In genomic region chr2:100254646-100255210, GRCh38 we compare ENCODE assay signal across 35 cellular contexts.
"Had no signal": no experiment of that assay in that cellular context is flagged by ENCODE, and none has a peak within 500 bp of the region (broad histone marks: within the 10 kb centered on the region; RNA-seq: fewer than 3 reads in every experiment).

No MANE protein-coding gene starts in this region.

- H3K4me3 ChIP-seq: ascending aorta, cardiac muscle cell, PC-9 had no signal

- H3K36me3 Mint-ChIP-seq: activated CD8-positive, alpha-beta memory T cell treated with anti-CD3 and anti-CD28 coated beads, Interleukin-2, amount 10 ng/mL, durations not matched to agents 7 days and 5 days; activated naive CD4-positive, alpha-beta T cell treated with anti-CD3 and anti-CD28 coated beads, Interleukin-2, amount 50 U/mL, for 24 hours; activated naive CD8-positive, alpha-beta T cell treated with anti-CD3 and anti-CD28 coated beads, Interleukin-2, amount 10 ng/mL, durations not matched to agents 7 days and 5 days; WTC11 had no signal

- H3K4me1 Mint-ChIP-seq: activated CD4-positive, alpha-beta memory T cell treated with anti-CD3 and anti-CD28 coated beads, Interleukin-2, amount 10 ng/mL, durations not matched to agents 7 days and 5 days; activated CD8-positive, alpha-beta memory T cell treated with anti-CD3 and anti-CD28 coated beads, Interleukin-2, amount 10 ng/mL, durations not matched to agents 7 days and 5 days; activated naive CD4-positive, alpha-beta T cell treated with anti-CD3 and anti-CD28 coated beads, Interleukin-2, amount 50 U/mL, for 24 hours; activated naive CD8-positive, alpha-beta T cell treated with anti-CD3 and anti-CD28 coated beads, Interleukin-2, amount 10 ng/mL, durations not matched to agents 7 days and 5 days; central memory CD8-positive, alpha-beta T cell; WTC11 had no signal

- H3K27ac ChIP-seq: ascending aorta, cardiac muscle cell, PC-9, RWPE1 had no signal

- DNase-seq: activated CD4-positive, alpha-beta memory T cell treated with anti-CD3 and anti-CD28 coated beads, Interleukin-2, amount 10 ng/mL, durations not matched to agents 7 days and 5 days; activated CD4-positive, alpha-beta T cell treated with anti-CD3 and anti-CD28 coated beads for 1 hour; activated CD4-positive, alpha-beta T cell treated with anti-CD3 and anti-CD28 coated beads for 48 hours; activated CD8-positive, alpha-beta memory T cell treated with anti-CD3 and anti-CD28 coated beads for 24 hours; activated CD8-positive, alpha-beta memory T cell treated with anti-CD3 and anti-CD28 coated beads, Interleukin-2, amount 10 ng/mL, durations not matched to agents 7 days and 5 days; activated CD8-positive, alpha-beta memory T cell treated with anti-CD3 and anti-CD28 coated beads, Interleukin-2, amount 50 U/mL, for 48 hours; activated gamma-delta T cell; activated naive CD4-positive, alpha-beta T cell treated with Interleukin-2 at 50 U/mL for 16 hours; activated naive CD8-positive, alpha-beta T cell treated with anti-CD3 and anti-CD28 coated beads, Interleukin-2, amount 10 ng/mL, durations not matched to agents 7 days and 5 days; activated T-cell treated with anti-CD3 and anti-CD28 coated beads, Interleukin-2, amount 50 U/mL, for 1 hour; amygdala; Karpas-422; KBM-7; MV-4-11; NCI-H1092; NCI-H1436 treated with DMSO at 0.1 percent for 48 hours; NCI-H1694 treated with DMSO at 0.1 percent for 48 hours; NCI-H2029; NCI-H510A; NCI-H526; NCI-H748 treated with DMSO at 0.1 percent for 48 hours; NK-92 treated with Interleukin-12 subunit alpha and Interleukin-12 subunit beta, amount 100 ng/mL, for 24 hours; PC-9; SIG-M5 had no signal

- H3K27ac Mint-ChIP-seq: activated CD4-positive, alpha-beta memory T cell treated with anti-CD3 and anti-CD28 coated beads, Interleukin-2, amount 10 ng/mL, durations not matched to agents 7 days and 5 days; activated CD8-positive, alpha-beta memory T cell treated with anti-CD3 and anti-CD28 coated beads, Interleukin-2, amount 10 ng/mL, durations not matched to agents 7 days and 5 days; activated naive CD4-positive, alpha-beta T cell treated with anti-CD3 and anti-CD28 coated beads, Interleukin-2, amount 50 U/mL, for 24 hours; activated naive CD8-positive, alpha-beta T cell treated with anti-CD3 and anti-CD28 coated beads, Interleukin-2, amount 10 ng/mL, durations not matched to agents 7 days and 5 days; activated T-helper 2 cell treated with anti-CD3 and anti-CD28 coated beads, Interferon-gamma antibody, Interleukin-2, Interleukin-4, amounts not matched to agents 10 μg/mL and 5 μg/mL and 100 μg/mL, durations not matched to agents 14 hours and 24 hours and 36 hours; T-helper 1 cell treated with Interleukin-12 subunit alpha and Interleukin-12 subunit beta and Interleukin-4 antibody, amounts not matched to agents 30 μg/mL and 1 μg/mL, for 36 hours; T-helper 2 cell treated with Interferon-gamma antibody and Interleukin-4, amounts not matched to agents 5 μg/mL and 100 μg/mL, for 36 hours; WTC11 had no signal

- ATAC-seq: activated CD8-positive, alpha-beta memory T cell treated with anti-CD3 and anti-CD28 coated beads, Interleukin-2, amount 10 ng/mL, durations not matched to agents 7 days and 5 days; Right ventricle myocardium inferior; WTC11 had no signal

- H3K27me3 ChIP-seq: ascending aorta, cardiac muscle cell had no signal

- H3K9me3 ChIP-seq: ascending aorta had no signal

- H3K4me2 ChIP-seq: PC-9 had no signal

- H3K36me3 ChIP-seq: ascending aorta, cardiac muscle cell had no signal

- H2AFZ ChIP-seq: PC-9 had no signal

- H3K9me3 Mint-ChIP-seq: activated CD4-positive, alpha-beta memory T cell treated with anti-CD3 and anti-CD28 coated beads, Interleukin-2, amount 10 ng/mL, durations not matched to agents 7 days and 5 days; activated naive CD4-positive, alpha-beta T cell treated with anti-CD3 and anti-CD28 coated beads, Interleukin-2, amount 50 U/mL, for 24 hours; activated naive CD8-positive, alpha-beta T cell treated with anti-CD3 and anti-CD28 coated beads, Interleukin-2, amount 10 ng/mL, durations not matched to agents 7 days and 5 days; activated T-helper 2 cell treated with anti-CD3 and anti-CD28 coated beads, Interferon-gamma antibody, Interleukin-2, Interleukin-4, amounts not matched to agents 10 μg/mL and 5 μg/mL and 100 μg/mL, durations not matched to agents 14 hours and 24 hours and 36 hours; central memory CD8-positive, alpha-beta T cell; IgD-negative memory B cell; T-helper 1 cell treated with Interleukin-12 subunit alpha and Interleukin-12 subunit beta and Interleukin-4 antibody, amounts not matched to agents 30 μg/mL and 1 μg/mL, for 36 hours; T-helper 2 cell treated with Interferon-gamma antibody and Interleukin-4, amounts not matched to agents 5 μg/mL and 100 μg/mL, for 36 hours had no signal

- H3K27me3 Mint-ChIP-seq: activated CD4-positive, alpha-beta memory T cell treated with anti-CD3 and anti-CD28 coated beads, Interleukin-2, amount 10 ng/mL, durations not matched to agents 7 days and 5 days; activated naive CD4-positive, alpha-beta T cell treated with anti-CD3 and anti-CD28 coated beads, Interleukin-2, amount 50 U/mL, for 24 hours had no signal

- H3K4me3 Mint-ChIP-seq: activated CD4-positive, alpha-beta memory T cell treated with anti-CD3 and anti-CD28 coated beads, Interleukin-2, amount 10 ng/mL, durations not matched to agents 7 days and 5 days; activated CD8-positive, alpha-beta memory T cell treated with anti-CD3 and anti-CD28 coated beads, Interleukin-2, amount 10 ng/mL, durations not matched to agents 7 days and 5 days; activated naive CD4-positive, alpha-beta T cell treated with anti-CD3 and anti-CD28 coated beads, Interleukin-2, amount 50 U/mL, for 24 hours; activated naive CD8-positive, alpha-beta T cell treated with anti-CD3 and anti-CD28 coated beads, Interleukin-2, amount 10 ng/mL, durations not matched to agents 7 days and 5 days; central memory CD8-positive, alpha-beta T cell; IgD-negative memory B cell; T-helper 1 cell treated with Interleukin-12 subunit alpha and Interleukin-12 subunit beta and Interleukin-4 antibody, amounts not matched to agents 30 μg/mL and 1 μg/mL, for 36 hours; T-helper 2 cell treated with Interferon-gamma antibody and Interleukin-4, amounts not matched to agents 5 μg/mL and 100 μg/mL, for 36 hours; WTC11 had no signal
